7 cellular contexts compared by ENCODE assay signal in the genomic region with DNA sequence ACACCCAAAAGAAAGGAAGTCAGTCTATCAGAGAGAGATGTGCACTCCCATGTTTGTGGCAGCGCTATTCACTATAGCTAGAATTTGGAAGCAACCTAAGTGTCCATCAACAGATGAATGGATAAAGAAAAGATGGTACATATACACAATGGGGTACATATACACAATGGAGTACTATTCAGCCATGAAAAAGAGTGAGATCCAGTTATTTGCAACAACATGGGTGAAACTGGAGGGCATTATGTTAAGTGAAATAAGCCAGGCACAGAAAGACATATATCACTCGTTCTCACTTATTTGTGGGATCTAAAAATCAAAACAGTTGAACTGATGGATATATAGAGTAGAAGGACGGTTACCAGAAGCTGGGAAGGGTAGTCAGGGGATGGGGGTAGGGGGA.
"Had no signal": no experiment of that assay in that cellular context is flagged by ENCODE, and none has a peak within 500 bp of the region (broad histone marks: within the 10 kb centered on the region; RNA-seq: fewer than 3 reads in every experiment).

No MANE protein-coding gene starts in this region.

- FAIRE-seq: HepG2, HTR-8/SVneo had no signal

- H3K4me2 ChIP-seq: KMS-11 had no signal

- DNase-seq: IMR-90, KBM-7, KG1 had no signal

- H3K9ac ChIP-seq: KMS-11 had no signal

- H3K27ac ChIP-seq: HL-60, KMS-11 had no signal

- ATAC-seq: HepG2 had no signal
